ENCODE assay signal across 1 cellular context in the genomic region with DNA sequence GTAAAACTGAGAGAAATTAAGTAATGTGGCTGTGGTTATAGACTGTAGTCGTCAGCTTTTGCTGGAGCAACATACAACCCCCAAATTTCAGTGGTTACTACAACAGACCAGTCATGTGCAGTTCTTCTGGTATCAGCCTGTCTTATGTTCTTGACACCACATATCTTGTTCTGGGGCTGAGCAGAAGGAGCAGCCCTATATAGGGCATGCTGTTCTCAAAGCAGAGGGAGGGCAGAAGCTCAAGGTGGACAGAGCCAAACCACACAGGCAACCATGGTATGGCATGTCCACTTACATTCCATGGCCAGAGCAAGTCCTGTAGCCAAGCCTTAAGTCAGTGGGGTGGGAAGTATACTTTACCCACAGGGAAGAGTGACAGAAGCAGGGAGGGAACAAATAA.
TF ChIP-seq lines count a peak whose summit lies in the region.

No MANE protein-coding gene starts in this region.

TF ChIP-seq in HCT116, 20 proteins besides CTCF, POLR2A, EP300 and RAD21:
- TF ChIP-seq SP1 (IDR thresholded peaks at IDR 0.05; ENCODE audit: low read depth) (no peak), MAX (IDR thresholded peaks at IDR 0.05) (0 out of 2 replicates have a peak, but pooled peaks have one; percentile 14)
